ENCODE assay signal across 18 cellular contexts in the genomic region with DNA sequence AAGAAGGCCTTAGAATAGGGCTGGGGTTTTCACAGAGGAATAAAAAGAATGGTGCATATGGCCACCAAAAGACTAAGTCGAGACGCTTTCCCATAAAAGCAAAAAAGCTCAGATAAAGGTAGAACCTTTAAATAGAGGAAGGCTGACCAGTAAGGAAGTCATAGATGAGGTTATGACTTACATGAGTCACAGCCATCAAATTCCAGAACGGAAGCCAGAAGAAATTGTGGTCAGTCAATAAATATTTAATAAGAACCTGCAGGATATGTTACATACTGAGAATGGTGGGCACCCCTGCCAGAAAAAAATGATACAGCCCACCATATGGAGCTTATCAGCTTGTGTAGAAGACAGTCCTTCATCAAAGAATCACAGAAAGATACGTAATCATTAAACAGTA.
A peak's percentile ranks its signal among the peaks of the same experiment; 100 is the strongest.
DNase-seq lines count a peak whose midpoint lies in the region; FAIRE-seq and TF ChIP-seq lines count a peak whose summit lies in the region.
"Had no signal": no experiment of that assay in that cellular context is flagged by ENCODE, and none has a peak within 500 bp of the region (broad histone marks: within the 10 kb centered on the region; RNA-seq: fewer than 3 reads in every experiment).

No MANE protein-coding gene starts in this region.

- DNase-seq in HCEC 1CT (peak; percentile 63), RPMI7951 (ENCODE audit: low read depth) (peak; percentile 48), fibroblast of mammary gland (ENCODE audit: low read depth) (peak; percentile 63), urothelium cell line (ENCODE audit: low spot score) (peak; percentile 38), GM10266 (ENCODE audit: extremely low spot score) (no peak), NCI-H2029 treated with DMSO at 0.1 percent for 48 hours (lab: John Stamatoyannopoulos, UW) (no peak), HuH-7 (ENCODE audit: low spot score) (no peak)
- DNase-seq: activated CD4-positive, alpha-beta T cell treated with anti-CD3 and anti-CD28 coated beads, Interleukin-2, amount 10 ng/mL, durations not matched to agents 7 days and 5 days; activated naive CD4-positive, alpha-beta T cell; activated T-cell treated with anti-CD3 and anti-CD28 coated beads for 4 hours; aorta; DMS79 treated with DMSO at 0.1 percent for 48 hours; NCI-H1092 treated with DMSO at 0.1 percent for 48 hours; NCI-H82; Peyer's patch; psoas muscle had no signal

- no peak overlapping the region for H3K4me3 ChIP-seq in fibroblast of mammary gland (ENCODE audit: control insufficient read depth, low read depth, low read length)
- H3K4me3 ChIP-seq: K562, Peyer's patch, psoas muscle, tibial nerve had no signal

- no peak for FAIRE-seq in urothelium cell line (lab: Jason Lieb, UNC)

- TF ChIP-seq CTCF in fibroblast of mammary gland (conservative IDR thresholded peaks at IDR 0.05; ENCODE audit: control insufficient read depth, insufficient read depth, low read depth, low read length) (no peak), GM10266 (IDR thresholded peaks at IDR 0.05; ENCODE audit: control insufficient read depth, insufficient read depth, low read depth, missing control alignments) (no peak)

Comparison
In these comparisons a context has a peak if more than half of its experiments do, and no peak if none do; other contexts are left out.
1. DNase-seq: peak in HCEC 1CT (single experiment), RPMI7951 (single experiment), fibroblast of mammary gland (single experiment) and urothelium cell line (single experiment); none in GM10266 (single experiment), NCI-H2029 treated with DMSO at 0.1 percent for 48 hours (single experiment) and HuH-7 (single experiment).